ENCODE assay signal across 8 cellular contexts in genomic region chrX:39613997-39614679, GRCh38.
A peak's percentile ranks its signal among the peaks of the same experiment; 100 is the strongest.
DNase-seq lines count a peak whose midpoint lies in the region; ATAC-seq and TF ChIP-seq lines count a peak whose summit lies in the region.

No MANE protein-coding gene starts in this region.

- TF ChIP-seq CTCF in endodermal cell (conservative IDR thresholded peaks at IDR 0.05), result no peak

- H3K27me3 ChIP-seq in endodermal cell (ENCODE audit: control insufficient read depth, insufficient read depth, low read length, poor library complexity, severe bottlenecking), result peaks cover 13% of the 10 kb centered on the region

- H3K27me3 Mint-ChIP-seq in endodermal cell (ENCODE audit: insufficient read depth), result peaks cover 42% of the 10 kb centered on the region

- no peaks in the 10 kb centered on the region for H3K36me3 Mint-ChIP-seq in endodermal cell (ENCODE audit: low read depth)

- H3K4me1 Mint-ChIP-seq in endodermal cell, result peaks cover 26% of the 10 kb centered on the region

- H3K9ac ChIP-seq in endodermal cell (ENCODE audit: extremely low read depth, low read length, poor library complexity, severe bottlenecking), result no peak overlapping the region

- H3K4me1 ChIP-seq in endodermal cell (ENCODE audit: control insufficient read depth, insufficient read depth, low read length), result no peaks in the 10 kb centered on the region

- H3K27ac Mint-ChIP-seq in endodermal cell, result no peak overlapping the region

- peaks cover 15% of the 10 kb centered on the region for H3K9me3 Mint-ChIP-seq in endodermal cell

- DNase-seq in activated CD4-positive, CD25-positive, alpha-beta regulatory T cell treated with anti-CD3 and anti-CD28 coated beads, Interleukin-2, amount 50 U/mL, for 72 hours, result peak; percentile 55
- DNase-seq in endodermal cell (peak; percentile 79), SW 1271 (lab: John Stamatoyannopoulos, UW) (no peak)
- DNase-seq in stimulated activated CD4-positive, alpha-beta T cell treated with anti-CD3 and anti-CD28 coated beads, Interleukin-15, amount 100 ng/mL, for 48 hours (ENCODE audit: low read depth in 2 of 2), result peak; percentile 36 to 56

- H3K9me3 ChIP-seq in endodermal cell (ENCODE audit: control insufficient read depth, low read length), result no peaks in the 10 kb centered on the region

- H3K4me3 Mint-ChIP-seq in endodermal cell, result peak overlapping the region; percentile 57

- H3K27ac ChIP-seq in endodermal cell (ENCODE audit: low read depth, low read length), result no peak overlapping the region

- ATAC-seq in HG03039 (IDR thresholded peaks at IDR 0.05; ENCODE audit: unreplicated experiment), result peak; percentile 44
- ATAC-seq in HG03342 (IDR thresholded peaks at IDR 0.05; ENCODE audit: unreplicated experiment), result no peak
- ATAC-seq in HG03457 (IDR thresholded peaks at IDR 0.05; ENCODE audit: unreplicated experiment), result no peak

- WGBS in endodermal cell (ENCODE audit: insufficient coverage in 1 of 2, insufficient read length in 1 of 2), 2 experiments, result 20% methylated on average over 11 to 18 of the region's 23 CpGs

- H3K4me3 ChIP-seq in GM08714 (ENCODE audit: low read length), result peak overlapping the region; percentile 19; the same call in 1 of the 2 replicates
- peak overlapping the region; percentile 67 for H3K4me3 ChIP-seq in endodermal cell (ENCODE audit: low read length)

- no peaks in the 10 kb centered on the region for H3K36me3 ChIP-seq in endodermal cell (ENCODE audit: control insufficient read depth, insufficient read depth, low read length)

Comparison
In these comparisons a context has a peak if more than half of its experiments do, and no peak if none do; other contexts are left out.
1. DNase-seq: peak in activated CD4-positive, CD25-positive, alpha-beta regulatory T cell treated with anti-CD3 and anti-CD28 coated beads, Interleukin-2, amount 50 U/mL, for 72 hours (single experiment), endodermal cell (single experiment) and stimulated activated CD4-positive, alpha-beta T cell treated with anti-CD3 and anti-CD28 coated beads, Interleukin-15, amount 100 ng/mL, for 48 hours (2 of 2); none in SW 1271 (0 of 2).